1 cellular context compared by ENCODE assay signal in the genomic region with DNA sequence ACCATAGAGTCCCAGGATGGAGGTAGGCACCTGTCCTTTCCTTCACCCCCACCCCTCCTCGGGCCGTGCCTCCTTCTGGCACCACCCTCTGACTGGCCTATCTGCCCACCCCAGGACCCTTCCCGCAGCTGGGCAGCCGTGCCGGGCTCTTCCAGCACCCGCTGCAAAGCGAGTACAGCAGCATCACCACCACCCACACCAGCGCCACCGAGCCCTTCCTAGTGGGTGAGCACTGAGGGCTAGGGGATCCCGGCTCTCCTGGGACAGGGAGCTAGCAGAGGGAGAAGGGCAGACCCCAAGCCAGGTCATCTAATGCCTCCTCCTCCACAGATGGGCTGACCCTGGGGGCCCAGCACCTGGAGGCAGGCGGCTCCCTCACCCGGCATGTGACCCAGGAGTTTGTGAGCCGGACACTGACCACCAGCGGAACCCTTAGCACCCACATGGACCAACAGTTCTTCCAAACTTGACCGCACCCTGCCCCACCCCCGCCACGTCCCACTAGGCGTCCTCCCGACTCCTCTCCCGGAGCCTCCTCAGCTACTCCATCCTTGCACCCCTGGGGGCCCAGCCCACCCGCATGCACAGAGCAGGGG.
TF ChIP-seq lines count a peak whose summit lies in the region.

No MANE protein-coding gene starts in this region.

TF ChIP-seq in HCT116, 20 proteins besides CTCF, POLR2A, EP300 and RAD21 (continued from another document):
- TF ChIP-seq, protein P1, sequence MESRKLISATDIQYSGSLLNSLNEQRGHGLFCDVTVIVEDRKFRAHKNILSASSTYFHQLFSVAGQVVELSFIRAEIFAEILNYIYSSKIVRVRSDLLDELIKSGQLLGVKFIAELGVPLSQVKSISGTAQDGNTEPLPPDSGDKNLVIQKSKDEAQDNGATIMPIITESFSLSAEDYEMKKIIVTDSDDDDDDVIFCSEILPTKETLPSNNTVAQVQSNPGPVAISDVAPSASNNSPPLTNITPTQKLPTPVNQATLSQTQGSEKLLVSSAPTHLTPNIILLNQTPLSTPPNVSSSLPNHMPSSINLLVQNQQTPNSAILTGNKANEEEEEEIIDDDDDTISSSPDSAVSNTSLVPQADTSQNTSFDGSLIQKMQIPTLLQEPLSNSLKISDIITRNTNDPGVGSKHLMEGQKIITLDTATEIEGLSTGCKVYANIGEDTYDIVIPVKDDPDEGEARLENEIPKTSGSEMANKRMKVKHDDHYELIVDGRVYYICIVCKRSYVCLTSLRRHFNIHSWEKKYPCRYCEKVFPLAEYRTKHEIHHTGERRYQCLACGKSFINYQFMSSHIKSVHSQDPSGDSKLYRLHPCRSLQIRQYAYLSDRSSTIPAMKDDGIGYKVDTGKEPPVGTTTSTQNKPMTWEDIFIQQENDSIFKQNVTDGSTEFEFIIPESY (IDR thresholded peaks at IDR 0.05; ENCODE audit: extremely low read depth, insufficient replicate concordance, low read length): no peak
- no peak for TF ChIP-seq REST (IDR thresholded peaks at IDR 0.05; ENCODE audit: low read depth)
- TF ChIP-seq ZFX (IDR thresholded peaks at IDR 0.05): no peak
- no peak for TF ChIP-seq ELF1 (IDR thresholded peaks at IDR 0.05; ENCODE audit: borderline replicate concordance, low read depth)
- TF ChIP-seq EZH2phosphoT487 (IDR thresholded peaks at IDR 0.05; ENCODE audit: borderline replicate concordance): no peak
- no peak for TF ChIP-seq YY1 (IDR thresholded peaks at IDR 0.05; ENCODE audit: extremely low read depth, insufficient replicate concordance, low read depth, low read length)
- no peak for TF ChIP-seq CEBPB (IDR thresholded peaks at IDR 0.05; ENCODE audit: low read depth)
- TF ChIP-seq JUND (IDR thresholded peaks at IDR 0.05): no peak
- no peak for TF ChIP-seq SP1 (IDR thresholded peaks at IDR 0.05; ENCODE audit: low read depth)
- TF ChIP-seq EZH2 (IDR thresholded peaks at IDR 0.05): no peak
- no peak for TF ChIP-seq TCF7L2 (IDR thresholded peaks at IDR 0.05; ENCODE audit: borderline replicate concordance, extremely low read depth, insufficient read depth, insufficient read length)
- no peak for TF ChIP-seq SIN3A (IDR thresholded peaks at IDR 0.05; ENCODE audit: low read depth)
- TF ChIP-seq, protein P2, sequence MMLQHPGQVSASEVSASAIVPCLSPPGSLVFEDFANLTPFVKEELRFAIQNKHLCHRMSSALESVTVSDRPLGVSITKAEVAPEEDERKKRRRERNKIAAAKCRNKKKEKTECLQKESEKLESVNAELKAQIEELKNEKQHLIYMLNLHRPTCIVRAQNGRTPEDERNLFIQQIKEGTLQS (IDR thresholded peaks at IDR 0.05): no peak
- TF ChIP-seq MAX (IDR thresholded peaks at IDR 0.05): no peak
